12 cellular contexts compared by ENCODE assay signal in the genomic region with DNA sequence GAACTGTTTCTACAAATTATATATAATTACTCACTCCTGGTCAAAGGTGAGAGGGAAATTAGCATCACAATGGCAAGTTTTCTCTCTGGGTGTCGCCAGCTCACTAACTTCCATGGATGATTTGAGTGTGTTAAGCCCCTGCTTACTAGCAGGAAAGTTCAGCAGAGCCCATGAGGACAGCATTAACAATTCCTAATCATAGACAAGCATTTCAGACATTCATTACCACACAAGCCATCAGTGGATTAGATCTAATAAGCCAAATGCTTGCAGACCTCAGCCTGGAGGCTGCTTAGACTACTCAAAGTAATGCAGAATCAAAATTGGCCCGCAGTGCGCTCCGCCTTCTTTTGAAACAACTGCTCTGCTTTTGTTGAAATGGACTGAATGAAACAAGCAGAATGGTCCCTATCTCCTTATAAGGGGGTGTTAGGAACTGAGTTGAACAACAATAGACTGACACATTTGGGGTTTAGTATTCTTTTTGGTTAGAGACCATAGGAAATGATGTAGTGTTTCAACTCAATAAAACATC. TPM values are rescaled to one million over a fixed set of nuclear protein-coding genes. Genes with fewer than 3 reads are reported as not detected.
DNase-seq lines count a peak whose midpoint lies in the region; ATAC-seq and TF ChIP-seq lines count a peak whose summit lies in the region.
"Had no signal": no experiment of that assay in that cellular context is flagged by ENCODE, and none has a peak within 500 bp of the region (broad histone marks: within the 10 kb centered on the region; RNA-seq: fewer than 3 reads in every experiment).

No MANE protein-coding gene starts in this region.

- no peak for TF ChIP-seq POLR2A in breast epithelium (IDR thresholded peaks at IDR 0.05)
- TF ChIP-seq POLR2A in esophagus squamous epithelium (IDR thresholded peaks at IDR 0.05), result no peak
- no peak for TF ChIP-seq POLR2A in uterus (IDR thresholded peaks at IDR 0.05)

- H3K4me3 ChIP-seq in breast epithelium, result peak overlapping the region; percentile 6 to 53 (median 23)
- H3K4me3 ChIP-seq in mammary epithelial cell (replicated peaks in 1 of 3; ENCODE audit: insufficient read depth in 1 of 3, low read depth in 2 of 3, low read length in 3 of 3), result no peak overlapping the region
- H3K4me3 ChIP-seq in esophagus squamous epithelium, result peak overlapping the region in 2 of 4 donors; percentile 11 to 44
- peak overlapping the region; percentile 8 to 20 for H3K4me3 ChIP-seq in muscle layer of duodenum (ENCODE audit: low read depth in 1 of 2, low read length in 2 of 2)
- H3K4me3 ChIP-seq in uterus, result peak overlapping the region; percentile 4 to 10
- H3K4me3 ChIP-seq: A549 had no signal

- H3K36me3 ChIP-seq in breast epithelium (no peaks in the 10 kb centered on the region), mammary epithelial cell (ENCODE audit: insufficient read depth, low read length) (no peaks in the 10 kb centered on the region), esophagus squamous epithelium (no peaks in the 10 kb centered on the region), muscle layer of duodenum (ENCODE audit: control insufficient read depth in 1 of 2, insufficient read depth in 2 of 2, low read length in 2 of 2) (no peaks in the 10 kb centered on the region), uterus (no peaks in the 10 kb centered on the region)

- no peak overlapping the region for H3K4me2 ChIP-seq in mammary epithelial cell (ENCODE audit: insufficient read depth, low read depth, low read length)
- H3K4me2 ChIP-seq: A549 had no signal

- 73% methylated on average over 4 of the region's 4 CpGs for WGBS in mammary epithelial cell (ENCODE audit: low coverage, missing lambda C conversion rate)
- 26 to 37% methylated on average over 4 of the region's 4 CpGs for WGBS in esophagus squamous epithelium, 2 donors

- H3K9ac ChIP-seq in mammary epithelial cell (ENCODE audit: insufficient read depth, low read length), result no peak overlapping the region

- peak overlapping the region; percentile 51 to 84 for H3K27ac ChIP-seq in breast epithelium
- no peak overlapping the region for H3K27ac ChIP-seq in mammary epithelial cell (ENCODE audit: insufficient read depth, low read depth, low read length)
- peak overlapping the region; percentile 13 to 66 (median 64) for H3K27ac ChIP-seq in esophagus squamous epithelium
- H3K27ac ChIP-seq in muscle layer of duodenum (ENCODE audit: low read length), result no peak overlapping the region
- peak overlapping the region; percentile 62 to 81 for H3K27ac ChIP-seq in uterus
- H3K27ac ChIP-seq: A549 had no signal

- dilution Hi-C loops in mammary epithelial cell (cut with HindIII; ENCODE audit: low sequenced_read_pairs), result no loop called here

- TF ChIP-seq CTCF in breast epithelium (IDR thresholded peaks at IDR 0.05) (no peak), mammary epithelial cell (conservative IDR thresholded peaks at IDR 0.05 in 1 of 2, IDR thresholded peaks at IDR 0.05 in 1 of 2; ENCODE audit: extremely low read depth in 1 of 2, insufficient read depth in 1 of 2, low read depth in 1 of 2, low read length in 2 of 2) (no peak), esophagus squamous epithelium (IDR thresholded peaks at IDR 0.05) (no peak), uterus (IDR thresholded peaks at IDR 0.05) (no peak)

- ATAC-seq in HG02884 (IDR thresholded peaks at IDR 0.05; ENCODE audit: unreplicated experiment) (no peak), HG02981 (IDR thresholded peaks at IDR 0.05; ENCODE audit: unreplicated experiment) (no peak), GM19467 (IDR thresholded peaks at IDR 0.05; ENCODE audit: unreplicated experiment) (no peak)
- ATAC-seq: A549 had no signal

- CTCF ChIA-PET in mammary epithelial cell (lab: Charles Lee; ENCODE audit: low non-redundant PET), result no interaction called here

- no peaks in the 10 kb centered on the region for H3K4me1 ChIP-seq in breast epithelium
- H3K4me1 ChIP-seq in mammary epithelial cell (ENCODE audit: insufficient read depth, low read length), result peaks cover 3% of the 10 kb centered on the region
- H3K4me1 ChIP-seq in esophagus squamous epithelium, result peaks cover 4 to 31% (median 11%) of the 10 kb centered on the region in 3 donors
- H3K4me1 ChIP-seq in muscle layer of duodenum (ENCODE audit: control insufficient read depth in 1 of 2, insufficient read depth in 2 of 2, low read length in 2 of 2), result peaks cover 3 to 6% of the 10 kb centered on the region in 2 donors
- H3K4me1 ChIP-seq in uterus, result peaks cover 0 to 3% of the 10 kb centered on the region in 2 donors
- H3K4me1 ChIP-seq: A549 had no signal

- no peak overlapping the region for H2AFZ ChIP-seq in mammary epithelial cell (ENCODE audit: low read depth, low read length)

- no peaks in the 10 kb centered on the region for H3K27me3 ChIP-seq in breast epithelium
- no peaks in the 10 kb centered on the region for H3K27me3 ChIP-seq in mammary epithelial cell (ENCODE audit: insufficient read depth, low read length)
- H3K27me3 ChIP-seq in esophagus squamous epithelium, result peaks cover 0 to 8% (median 0%) of the 10 kb centered on the region in 4 donors
- H3K27me3 ChIP-seq in muscle layer of duodenum (ENCODE audit: low read depth, low read length), result no peaks in the 10 kb centered on the region
- no peaks in the 10 kb centered on the region for H3K27me3 ChIP-seq in uterus

- H4K20me1 ChIP-seq in mammary epithelial cell (ENCODE audit: insufficient read depth, low read length), result no peaks in the 10 kb centered on the region

- DNase-seq in breast epithelium (ENCODE audit: low spot score in 2 of 2) (peak in 1 of 2 donors; percentile 25), mammary epithelial cell (no peak), esophagus squamous epithelium (lab: John Stamatoyannopoulos, UW) (no peak), uterus (peak; percentile 68 to 72)
- DNase-seq: activated CD4-positive, alpha-beta memory T cell treated with anti-CD3 and anti-CD28 coated beads, Interleukin-2, amount 10 ng/mL, durations not matched to agents 7 days and 5 days; stimulated activated CD4-positive, alpha-beta T cell treated with anti-CD3 and anti-CD28 coated beads, Interleukin-2, amount 100 ng/mL, for 24 hours; SW 1271 had no signal

- in situ Hi-C loops in mammary epithelial cell (cut with MboI; ENCODE audit: low sequenced_read_pairs in 2 of 2), result no loop called here

- H3K79me2 ChIP-seq in mammary epithelial cell (ENCODE audit: insufficient read depth, low read length), result no peaks in the 10 kb centered on the region

- no TSS peak for BruUV-seq in mammary epithelial cell (replicated peaks; lab: Mats Ljungman, UMichigan)

- H3K9me3 ChIP-seq in breast epithelium (no peaks in the 10 kb centered on the region), mammary epithelial cell (replicated peaks; ENCODE audit: insufficient read depth, low read length) (no peaks in the 10 kb centered on the region), esophagus squamous epithelium (no peaks in the 10 kb centered on the region), muscle layer of duodenum (ENCODE audit: control insufficient read depth in 1 of 2, low read length in 2 of 2) (no peaks in the 10 kb centered on the region), uterus (no peaks in the 10 kb centered on the region)
- H3K9me3 ChIP-seq: A549 had no signal

- intact Hi-C loops in breast epithelium (cut with DNase I; ENCODE audit: low total_unique reads), result no loop called here
- intact Hi-C loops in mammary epithelial cell (cut with micrococcal nuclease), result no loop called here
- intact Hi-C loops in esophagus squamous epithelium (cut with DNase I), result no loop called here
- intact Hi-C loops in uterus (cut with DNase I; ENCODE audit: low total_unique reads), result no loop called here

RNA-seq across cellular contexts. Expression of a gene that starts 54.4 kb away (rescaled TPM):
- total RNA-seq in breast epithelium (10 to 100 TPM; 14.1 to 19.8 (median 16.1) TPM), mammary epithelial cell (1 to 10 TPM; 8.3 to 9.2 TPM), esophagus squamous epithelium (10 to 100 TPM in 1 of 4 donors, 1 to 10 TPM in 3; 3.3 to 11.8 (median 5.7) TPM), uterus (10 to 100 TPM in 2 of 4 donors, 1 to 10 TPM in 2; 3.1 to 26.9 (median 10.6) TPM)
- polyA plus RNA-seq in mammary epithelial cell, result 4.1 TPM
- polyA minus RNA-seq in mammary epithelial cell, result 35.5 TPM

Comparison
In these comparisons a context has a peak if more than half of its experiments do, and no peak if none do; other contexts are left out.
1. H3K27ac ChIP-seq: peak in breast epithelium (2 of 2), esophagus squamous epithelium (4 of 4) and uterus (2 of 2); none in mammary epithelial cell (single experiment) and muscle layer of duodenum (single experiment).
2. H3K4me3 ChIP-seq: peak in breast epithelium (3 of 3), muscle layer of duodenum (2 of 2) and uterus (2 of 2); none in mammary epithelial cell (0 of 3).
3. DNase-seq: peak in uterus (2 of 2); none in mammary epithelial cell (single experiment) and esophagus squamous epithelium (single experiment).